ENCODE assay signal across 8 cellular contexts in the genomic region with DNA sequence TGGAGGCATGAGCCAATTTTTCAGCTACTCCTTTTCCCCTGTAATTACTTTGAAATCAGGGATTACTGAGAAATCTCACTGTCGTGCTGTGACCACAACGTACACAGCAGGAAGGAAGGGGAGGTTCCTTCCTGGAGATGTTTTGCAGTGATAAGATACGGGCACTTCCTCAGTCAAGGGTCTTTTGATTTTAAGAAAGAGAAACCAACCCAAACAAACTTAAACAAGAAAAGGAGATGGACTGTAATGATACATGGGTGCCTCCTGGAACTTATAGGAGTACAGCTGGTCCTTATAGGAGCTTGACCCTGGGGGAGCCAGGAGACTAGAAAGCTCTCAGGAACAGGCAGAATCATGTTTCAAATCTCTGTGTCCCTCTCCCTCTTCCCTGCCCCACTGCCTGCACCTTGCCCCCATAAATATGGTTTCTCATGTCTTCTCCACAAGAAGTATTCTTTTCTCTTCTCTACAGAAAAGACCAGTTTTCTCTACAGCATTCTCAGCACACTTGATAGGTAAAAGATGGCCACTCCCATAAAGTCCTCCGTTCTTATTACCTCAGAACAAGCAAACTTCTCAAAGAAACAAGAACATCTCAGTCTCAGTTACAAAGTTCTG.
DNase-seq lines count a peak whose midpoint lies in the region; ATAC-seq and TF ChIP-seq lines count a peak whose summit lies in the region.

No MANE protein-coding gene starts in this region.

- no peaks in the 10 kb centered on the region for H3K27me3 Mint-ChIP-seq in IgD-negative memory B cell

- H3K4me3 Mint-ChIP-seq in IgD-negative memory B cell = peak overlapping the region; percentile 78 to 94 (median 89)

- H3K9me3 ChIP-seq in lung (ENCODE audit: control insufficient read depth in 2 of 2, insufficient read depth in 1 of 2, low read length in 1 of 2) = no peaks in the 10 kb centered on the region

- H3K27ac Mint-ChIP-seq in IgD-negative memory B cell = peak overlapping the region; percentile 97 to 99 (median 99)

- H3K4me1 Mint-ChIP-seq in IgD-negative memory B cell = peaks cover 49 to 65% (median 58%) of the 10 kb centered on the region in 3 donors

- no peaks in the 10 kb centered on the region for H3K36me3 ChIP-seq in lung (ENCODE audit: control insufficient read depth in 2 of 2, insufficient read depth in 2 of 2, low read length in 2 of 2)

- peaks cover 5% of the 10 kb centered on the region for H3K36me3 Mint-ChIP-seq in IgD-negative memory B cell

- no peak for TF ChIP-seq CTCF in lung (IDR thresholded peaks at IDR 0.05; ENCODE audit: control extremely low read depth, extremely low read depth)

- H3K27me3 ChIP-seq in lung (ENCODE audit: control insufficient read depth, insufficient read depth) = no peaks in the 10 kb centered on the region

- peak overlapping the region; percentile 78 to 85 for H3K27ac ChIP-seq in lung (ENCODE audit: low read depth in 1 of 2, low read length in 1 of 2)

- WGBS in lung, 2 donors = 21 to 24% methylated on average over 4 of the region's 4 CpGs

- no peak overlapping the region for H3K4me3 ChIP-seq in lung

- DNase-seq in DMS114 treated with DMSO at 0.1 percent for 48 hours (lab: John Stamatoyannopoulos, UW; ENCODE audit: unreplicated experiment) = peak; percentile 15
- DNase-seq in activated effector memory CD4-positive, alpha-beta T cell treated with Interleukin-2 at 50 U/mL for 16 hours = peak; percentile 32
- no peak for DNase-seq in lung (ENCODE audit: low spot score)
- no peak for DNase-seq in NCI-H1048 (lab: John Stamatoyannopoulos, UW)
- no peak for DNase-seq in GM19238 (ENCODE audit: insufficient read length, low spot score)

- ATAC-seq in GM19395 (IDR thresholded peaks at IDR 0.05; ENCODE audit: unreplicated experiment) = peak; percentile 37
- ATAC-seq in lung (ENCODE audit: insufficient read depth, low FRiP score) = peak; percentile 43
- ATAC-seq in HG03457 (IDR thresholded peaks at IDR 0.05; ENCODE audit: unreplicated experiment) = no peak

- peaks cover 0 to 5% (median 0%) of the 10 kb centered on the region in 3 donors for H3K9me3 Mint-ChIP-seq in IgD-negative memory B cell

- H3K4me1 ChIP-seq in lung (ENCODE audit: control insufficient read depth in 2 of 2, insufficient read depth in 2 of 2, low read length in 2 of 2) = peaks cover 0 to 1% of the 10 kb centered on the region in 2 donors

Comparison
In these comparisons a context has a peak if more than half of its experiments do, and no peak if none do; other contexts are left out.
1. DNase-seq: peak in DMS114 treated with DMSO at 0.1 percent for 48 hours (single experiment) and activated effector memory CD4-positive, alpha-beta T cell treated with Interleukin-2 at 50 U/mL for 16 hours (single experiment); none in lung (single experiment), NCI-H1048 (single experiment) and GM19238 (single experiment).